Comparison of ENCODE assay signal across 24 cellular contexts in the genomic region with DNA sequence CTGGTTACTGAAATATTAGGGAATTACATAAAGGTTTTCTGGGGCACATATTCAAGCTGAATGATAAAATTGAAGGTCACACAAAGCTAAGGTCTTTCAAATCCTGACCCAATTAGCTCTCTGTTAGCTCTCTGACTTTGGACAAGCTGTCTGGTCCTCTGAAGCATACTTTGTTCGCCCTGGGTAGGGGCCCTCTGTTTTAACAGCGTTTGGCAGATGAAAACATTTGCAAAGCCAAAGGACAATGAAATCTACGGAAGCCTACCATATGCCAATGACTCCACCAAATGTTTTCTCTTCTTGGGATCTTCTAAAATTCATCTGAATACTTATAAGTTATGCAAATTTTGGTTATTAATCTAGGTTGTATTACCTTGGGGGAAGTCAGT. TPM values are rescaled to one million over a fixed set of nuclear protein-coding genes. Genes with fewer than 3 reads are reported as not detected.
A peak's percentile ranks its signal among the peaks of the same experiment; 100 is the strongest.
DNase-seq lines count a peak whose midpoint lies in the region; ATAC-seq, FAIRE-seq and TF ChIP-seq lines count a peak whose summit lies in the region.
"Had no signal": no experiment of that assay in that cellular context is flagged by ENCODE, and none has a peak within 500 bp of the region (broad histone marks: within the 10 kb centered on the region; RNA-seq: fewer than 3 reads in every experiment).

No MANE protein-coding gene starts in this region.

- no peak overlapping the region for H3K9ac ChIP-seq in HepG2 (ENCODE audit: insufficient read depth, low read depth, low read length)

- H4K20me1 ChIP-seq in HepG2 (ENCODE audit: insufficient read depth, low read length): no peaks in the 10 kb centered on the region

- CTCF ChIA-PET in HepG2 (lab: Yijun Ruan, JAX; ENCODE audit: low intra/inter-chr PET ratio, low total read pairs): no interaction called here

- no peaks in the 10 kb centered on the region for H3K9me3 Mint-ChIP-seq in T-helper 2 cell treated with Interferon-gamma antibody and Interleukin-4, amounts not matched to agents 5 μg/mL and 100 μg/mL, for 36 hours
- H3K9me3 Mint-ChIP-seq: activated CD4-positive, alpha-beta memory T cell treated with anti-CD3 and anti-CD28 coated beads, Interleukin-2, amount 10 ng/mL, durations not matched to agents 7 days and 5 days; activated naive CD8-positive, alpha-beta T cell treated with anti-CD3 and anti-CD28 coated beads, Interleukin-2, amount 10 ng/mL, durations not matched to agents 7 days and 5 days; activated T-cell treated with anti-CD3 and anti-CD28 coated beads, Interleukin-2, amount 50 U/mL, for 4 hours; CD8-positive, alpha-beta T cell; WTC11 had no signal

- DNase-seq in HepG2 (ENCODE audit: low spot score) (no peak), right lobe of liver (no peak), coronary artery (ENCODE audit: low spot score) (no peak), lower lobe of right lung (no peak), COLO829 (ENCODE audit: low spot score) (no peak), DMS79 treated with DMSO at 0.1 percent for 48 hours (lab: John Stamatoyannopoulos, UW) (no peak)
- no peak for DNase-seq in T-helper 2 cell treated with Interferon-gamma antibody and Interleukin-4, amounts not matched to agents 5 μg/mL and 100 μg/mL, for 36 hours (ENCODE audit: low spot score)
- DNase-seq: activated naive CD8-positive, alpha-beta T cell treated with anti-CD3 and anti-CD28 coated beads, Interleukin-2, amount 10 ng/mL, durations not matched to agents 7 days and 5 days; DND-41; effector CD4-positive, alpha-beta T cell; NCI-H1048 had no signal

- no peak for TF ChIP-seq POLR2A in HepG2 (IDR thresholded peaks at IDR 0.05; ENCODE audit: insufficient read depth in 1 of 2, low read depth in 2 of 2, low read length in 2 of 2)
- TF ChIP-seq POLR2A in right lobe of liver (IDR thresholded peaks at IDR 0.05): no peak

- H3K9me3 ChIP-seq in HepG2 (ENCODE audit: low read length): no peaks in the 10 kb centered on the region
- no peaks in the 10 kb centered on the region for H3K9me3 ChIP-seq in right lobe of liver
- no peaks in the 10 kb centered on the region for H3K9me3 ChIP-seq in lower lobe of right lung
- H3K9me3 ChIP-seq: psoas muscle, thyroid gland had no signal

- no peaks in the 10 kb centered on the region for H3K36me3 ChIP-seq in HepG2 (replicated peaks in 1 of 2; ENCODE audit: control insufficient read depth in 1 of 2, insufficient read depth in 2 of 2, low read length in 2 of 2)
- no peaks in the 10 kb centered on the region for H3K36me3 ChIP-seq in right lobe of liver
- no peaks in the 10 kb centered on the region for H3K36me3 ChIP-seq in lower lobe of right lung
- H3K36me3 ChIP-seq: thyroid gland had no signal

- peak overlapping the region in 2 of 3 experiments; percentile 3 to 38; a peak in 1 of 6 replicates for H3K4me3 ChIP-seq in HepG2 (replicated peaks in 1 of 3; ENCODE audit: insufficient read depth in 1 of 3, low read depth in 2 of 3, low read length in 3 of 3)
- H3K4me3 ChIP-seq in right lobe of liver: no peak overlapping the region
- peak overlapping the region; percentile 52 for H3K4me3 ChIP-seq in coronary artery
- H3K4me3 ChIP-seq in lower lobe of right lung: peak overlapping the region; percentile 10
- H3K4me3 ChIP-seq: psoas muscle, thyroid gland had no signal

- H3K27me3 Mint-ChIP-seq in T-helper 2 cell treated with Interferon-gamma antibody and Interleukin-4, amounts not matched to agents 5 μg/mL and 100 μg/mL, for 36 hours (ENCODE audit: low read depth): peaks cover 69% of the 10 kb centered on the region

- peaks cover 8% of the 10 kb centered on the region for H3K4me1 Mint-ChIP-seq in T-helper 2 cell treated with Interferon-gamma antibody and Interleukin-4, amounts not matched to agents 5 μg/mL and 100 μg/mL, for 36 hours (ENCODE audit: low read depth)

- no peak overlapping the region for H3K27ac Mint-ChIP-seq in T-helper 2 cell treated with Interferon-gamma antibody and Interleukin-4, amounts not matched to agents 5 μg/mL and 100 μg/mL, for 36 hours
- H3K27ac Mint-ChIP-seq: activated CD4-positive, alpha-beta memory T cell treated with anti-CD3 and anti-CD28 coated beads, Interleukin-2, amount 10 ng/mL, durations not matched to agents 7 days and 5 days; activated naive CD8-positive, alpha-beta T cell treated with anti-CD3 and anti-CD28 coated beads, Interleukin-2, amount 10 ng/mL, durations not matched to agents 7 days and 5 days; CD8-positive, alpha-beta T cell; WTC11 had no signal

- no peak for TF ChIP-seq EP300 in HepG2 (IDR thresholded peaks at IDR 0.05; ENCODE audit: low read depth in 2 of 2, low read length in 2 of 2)
- TF ChIP-seq EP300 in HepG2 (CRISPR knock-in tag; IDR thresholded peaks at IDR 0.05; ENCODE audit: borderline replicate concordance): no peak

- no peaks in the 10 kb centered on the region for H3K79me2 ChIP-seq in HepG2 (ENCODE audit: insufficient read depth, low read length)

- no peak for FAIRE-seq in HepG2 (lab: Jason Lieb, UNC)
- FAIRE-seq: kidney had no signal

- WGBS in HepG2 (ENCODE audit: low lambda C conversion rate): 28% methylated on average over 3 of the region's 3 CpGs
- 26% methylated on average over 3 of the region's 3 CpGs for WGBS in right lobe of liver (ENCODE audit: insufficient coverage, low coverage, low lambda C conversion rate, missing lambda C conversion rate)

- H3K27me3 ChIP-seq in HepG2 (ENCODE audit: control insufficient read depth in 1 of 2, insufficient read depth in 2 of 2, low read length in 2 of 2) (peaks cover 0 to 35% of the 10 kb centered on the region in 2 experiments; a peak in 4 of 5 replicates), right lobe of liver (no peaks in the 10 kb centered on the region), lower lobe of right lung (ENCODE audit: low read depth) (peaks cover 34% of the 10 kb centered on the region)
- H3K27me3 ChIP-seq: thyroid gland had no signal

- ATAC-seq in HepG2 (peak; percentile 59; the same call in 2 of the 3 replicates), right lobe of liver (no peak), lower lobe of right lung (peak in 1 of 2 donors; percentile 11), GM21786 (IDR thresholded peaks at IDR 0.05; ENCODE audit: unreplicated experiment) (no peak)

- no TSS peak for BruUV-seq in HepG2 (replicated peaks; lab: Mats Ljungman, UMichigan)

- TF ChIP-seq RAD21 in HepG2 (CRISPR knock-in tag; IDR thresholded peaks at IDR 0.05): no peak

- peak overlapping the region; percentile 76; the same call in 1 of the 2 replicates for H3K4me2 ChIP-seq in HepG2 (ENCODE audit: low read depth, low read length)

- H3K4me1 ChIP-seq in HepG2 (ENCODE audit: insufficient read depth, low read length): peaks cover 17% of the 10 kb centered on the region
- peaks cover 0 to 12% (median 0%) of the 10 kb centered on the region in 4 donors for H3K4me1 ChIP-seq in right lobe of liver
- H3K4me1 ChIP-seq in lower lobe of right lung: peaks cover 13% of the 10 kb centered on the region
- H3K4me1 ChIP-seq: psoas muscle, thyroid gland had no signal

- no peak overlapping the region for H2AFZ ChIP-seq in HepG2 (ENCODE audit: low read length)

- in situ Hi-C loops in HepG2 (cut with HindIII; ENCODE audit: extremely low pct_ligation_motif_present, low pct_unique_long_range_greater_than_20kb): no loop called here

- intact Hi-C loops in HepG2 (cut with micrococcal nuclease; ENCODE audit: unreplicated experiment) (no loop called here), right lobe of liver (cut with DNase I) (no loop called here), lower lobe of right lung (cut with DNase I) (no loop called here)

- TF ChIP-seq CTCF in HepG2 (CRISPR knock-in tag; IDR thresholded peaks at IDR 0.05) (no peak), right lobe of liver (IDR thresholded peaks at IDR 0.05) (no peak), coronary artery (IDR thresholded peaks at IDR 0.05) (no peak), lower lobe of right lung (IDR thresholded peaks at IDR 0.05) (no peak)

- no peak overlapping the region for H3K27ac ChIP-seq in HepG2 (ENCODE audit: extremely low read length, insufficient read depth, low read length)
- no peak overlapping the region for H3K27ac ChIP-seq in right lobe of liver
- peak overlapping the region; percentile 12 to 33 for H3K27ac ChIP-seq in coronary artery
- peak overlapping the region; percentile 42 for H3K27ac ChIP-seq in lower lobe of right lung
- H3K27ac ChIP-seq: psoas muscle, thyroid gland had no signal

- no peaks in the 10 kb centered on the region for H3K36me3 Mint-ChIP-seq in T-helper 2 cell treated with Interferon-gamma antibody and Interleukin-4, amounts not matched to agents 5 μg/mL and 100 μg/mL, for 36 hours (ENCODE audit: low read depth)
- H3K36me3 Mint-ChIP-seq: activated naive CD8-positive, alpha-beta T cell treated with anti-CD3 and anti-CD28 coated beads, Interleukin-2, amount 10 ng/mL, durations not matched to agents 7 days and 5 days; CD8-positive, alpha-beta T cell; WTC11 had no signal

- POLR2A ChIA-PET in HepG2 (lab: Yijun Ruan, JAX): no interaction called here

- no peak overlapping the region for H3K4me3 Mint-ChIP-seq in T-helper 2 cell treated with Interferon-gamma antibody and Interleukin-4, amounts not matched to agents 5 μg/mL and 100 μg/mL, for 36 hours
- H3K4me3 Mint-ChIP-seq: activated CD4-positive, alpha-beta memory T cell treated with anti-CD3 and anti-CD28 coated beads, Interleukin-2, amount 10 ng/mL, durations not matched to agents 7 days and 5 days; activated T-cell treated with anti-CD3 and anti-CD28 coated beads, Interleukin-2, amount 50 U/mL, for 4 hours; CD8-positive, alpha-beta T cell; WTC11 had no signal

RNA-seq across cellular contexts. Expression of gene GJA3, which starts 14.5 kb away (rescaled TPM):
- total RNA-seq in HepG2 (2016; rRNA removed; fragmentation: Illumina TruSeq; extraction: Trizol): 0.03 and 0.04 TPM in 2 replicates
- total RNA-seq in HepG2 (2016; cell fraction: cytosol; rRNA removed; fragmentation: Illumina TruSeq; extraction: Trizol; ENCODE audit: low read depth): under 0.01 TPM in 1 of 2 replicates, not detected in the other
- total RNA-seq in HepG2 (2016; cell fraction: insoluble cytoplasmic fraction; rRNA removed; fragmentation: Illumina TruSeq; extraction: Trizol): not detected in 2 replicates
- total RNA-seq in HepG2 (2016; cell fraction: membrane; rRNA removed; fragmentation: Illumina TruSeq; extraction: Trizol): not detected in 2 replicates
- total RNA-seq in HepG2 (2016; cell fraction: nucleus; rRNA removed; fragmentation: Illumina TruSeq; extraction: Trizol): not detected in 2 replicates
- 0.01 and 0.04 TPM in 2 replicates for polyA plus RNA-seq in HepG2 (2011; rRNA removed)
- 0.01 TPM in 1 of 2 replicates, not detected in the other for polyA plus RNA-seq in HepG2 (2011; cell fraction: cytosol; rRNA removed)
- not detected in 2 replicates for polyA plus RNA-seq in HepG2 (2011; cell fraction: nucleus; rRNA removed)
- polyA plus RNA-seq in HepG2 (2012): 0.04 TPM in 1 of 2 replicates, not detected in the other
- not detected in 2 replicates for polyA plus RNA-seq in HepG2 (2016; cell fraction: cytosol; fragmentation: Illumina TruSeq; extraction: Trizol; ENCODE audit: low read depth)
- not detected in 2 replicates for polyA plus RNA-seq in HepG2 (2016; cell fraction: insoluble cytoplasmic fraction; fragmentation: Illumina TruSeq; extraction: Trizol; ENCODE audit: low read depth)
- not detected in 2 replicates for polyA plus RNA-seq in HepG2 (2016; cell fraction: membrane; fragmentation: Illumina TruSeq; extraction: Trizol; ENCODE audit: low read depth)
- not detected in 2 replicates for polyA plus RNA-seq in HepG2 (2016; cell fraction: nucleus; fragmentation: Illumina TruSeq; extraction: Trizol; ENCODE audit: insufficient read depth, low read depth)
- 0.02 TPM in 1 of 2 replicates, not detected in the other for polyA minus RNA-seq in HepG2 (2011; rRNA and poly(A)+ RNA removed; ENCODE audit: low replicate concordance)
- 0.10 TPM in 1 of 2 replicates, not detected in the other for polyA minus RNA-seq in HepG2 (2011; cell fraction: cytosol; rRNA and poly(A)+ RNA removed)
- polyA minus RNA-seq in HepG2 (2011; cell fraction: nucleus; rRNA and poly(A)+ RNA removed): not detected in 2 replicates
- under 1 TPM in 1 of 6 experiments, not detected in 5; 0.11 TPM for total RNA-seq in right lobe of liver
- not detected for total RNA-seq in lower lobe of right lung
- polyA plus RNA-seq: neural cell had no signal

RNA-seq across cellular contexts. Expression of gene GJB2, which starts 17.3 kb away (rescaled TPM):
- total RNA-seq in HepG2 (2016; rRNA removed; fragmentation: Illumina TruSeq; extraction: Trizol): 0.18 TPM in 1 of 2 replicates, not detected in the other
- total RNA-seq in HepG2 (2016; cell fraction: cytosol; rRNA removed; fragmentation: Illumina TruSeq; extraction: Trizol; ENCODE audit: low read depth): not detected in 2 replicates
- total RNA-seq in HepG2 (2016; cell fraction: insoluble cytoplasmic fraction; rRNA removed; fragmentation: Illumina TruSeq; extraction: Trizol): 0.19 TPM in 1 of 2 replicates, not detected in the other
- 0.07 TPM in 1 of 2 replicates, not detected in the other for total RNA-seq in HepG2 (2016; cell fraction: membrane; rRNA removed; fragmentation: Illumina TruSeq; extraction: Trizol)
- total RNA-seq in HepG2 (2016; cell fraction: nucleus; rRNA removed; fragmentation: Illumina TruSeq; extraction: Trizol): 0.16 TPM in 1 of 2 replicates, not detected in the other
- polyA plus RNA-seq in HepG2 (2011; rRNA removed): 0.08 and 0.15 TPM in 2 replicates
- polyA plus RNA-seq in HepG2 (2011; cell fraction: cytosol; rRNA removed): 0.09 and 0.15 TPM in 2 replicates
- not detected in 2 replicates for polyA plus RNA-seq in HepG2 (2011; cell fraction: nucleus; rRNA removed)
- 0.08 and 0.20 TPM in 2 replicates for polyA plus RNA-seq in HepG2 (2012)
- polyA plus RNA-seq in HepG2 (2016; cell fraction: cytosol; fragmentation: Illumina TruSeq; extraction: Trizol; ENCODE audit: low read depth): 0.09 TPM in 1 of 2 replicates, not detected in the other
- 0.13 and 0.16 TPM in 2 replicates for polyA plus RNA-seq in HepG2 (2016; cell fraction: insoluble cytoplasmic fraction; fragmentation: Illumina TruSeq; extraction: Trizol; ENCODE audit: low read depth)
- polyA plus RNA-seq in HepG2 (2016; cell fraction: membrane; fragmentation: Illumina TruSeq; extraction: Trizol; ENCODE audit: low read depth): 0.12 and 0.13 TPM in 2 replicates
- 0.21 and 0.39 TPM in 2 replicates for polyA plus RNA-seq in HepG2 (2016; cell fraction: nucleus; fragmentation: Illumina TruSeq; extraction: Trizol; ENCODE audit: insufficient read depth, low read depth)
- 0.14 and 0.44 TPM in 2 replicates for polyA minus RNA-seq in HepG2 (2011; rRNA and poly(A)+ RNA removed; ENCODE audit: low replicate concordance)
- polyA minus RNA-seq in HepG2 (2011; cell fraction: cytosol; rRNA and poly(A)+ RNA removed): not detected in 2 replicates
- polyA minus RNA-seq in HepG2 (2011; cell fraction: nucleus; rRNA and poly(A)+ RNA removed): not detected in 2 replicates
- 10 to 100 TPM; 21.8 to 40.0 (median 30.0) TPM for total RNA-seq in right lobe of liver
- 0.77 TPM for total RNA-seq in lower lobe of right lung
- total RNA-seq: A673; CD8-positive, alpha-beta T cell had no signal
- polyA plus RNA-seq: neural cell had no signal

RNA-seq across cellular contexts. Expression of gene GJB6, which starts 56.7 kb away (rescaled TPM):
- not detected in 2 replicates for total RNA-seq in HepG2 (2016; rRNA removed; fragmentation: Illumina TruSeq; extraction: Trizol)
- not detected in 2 replicates for total RNA-seq in HepG2 (2016; cell fraction: cytosol; rRNA removed; fragmentation: Illumina TruSeq; extraction: Trizol; ENCODE audit: low read depth)
- total RNA-seq in HepG2 (2016; cell fraction: insoluble cytoplasmic fraction; rRNA removed; fragmentation: Illumina TruSeq; extraction: Trizol): not detected in 2 replicates
- not detected in 2 replicates for total RNA-seq in HepG2 (2016; cell fraction: membrane; rRNA removed; fragmentation: Illumina TruSeq; extraction: Trizol)
- not detected in 2 replicates for total RNA-seq in HepG2 (2016; cell fraction: nucleus; rRNA removed; fragmentation: Illumina TruSeq; extraction: Trizol)
- polyA plus RNA-seq in HepG2 (2011; rRNA removed): not detected in 2 replicates
- polyA plus RNA-seq in HepG2 (2011; cell fraction: cytosol; rRNA removed): not detected in 2 replicates
- not detected in 2 replicates for polyA plus RNA-seq in HepG2 (2011; cell fraction: nucleus; rRNA removed)
- polyA plus RNA-seq in HepG2 (2012): not detected in 2 replicates
- not detected in 2 replicates for polyA plus RNA-seq in HepG2 (2016; cell fraction: cytosol; fragmentation: Illumina TruSeq; extraction: Trizol; ENCODE audit: low read depth)
- polyA plus RNA-seq in HepG2 (2016; cell fraction: insoluble cytoplasmic fraction; fragmentation: Illumina TruSeq; extraction: Trizol; ENCODE audit: low read depth): not detected in 2 replicates
- polyA plus RNA-seq in HepG2 (2016; cell fraction: membrane; fragmentation: Illumina TruSeq; extraction: Trizol; ENCODE audit: low read depth): not detected in 2 replicates
- polyA plus RNA-seq in HepG2 (2016; cell fraction: nucleus; fragmentation: Illumina TruSeq; extraction: Trizol; ENCODE audit: insufficient read depth, low read depth): not detected in 2 replicates
- not detected in 2 replicates for polyA minus RNA-seq in HepG2 (2011; rRNA and poly(A)+ RNA removed; ENCODE audit: low replicate concordance)
- polyA minus RNA-seq in HepG2 (2011; cell fraction: cytosol; rRNA and poly(A)+ RNA removed): not detected in 2 replicates
- not detected in 2 replicates for polyA minus RNA-seq in HepG2 (2011; cell fraction: nucleus; rRNA and poly(A)+ RNA removed)
- not detected for total RNA-seq in right lobe of liver
- total RNA-seq in lower lobe of right lung: not detected
- total RNA-seq: A673, H7, kidney, mesenteric fat pad, psoas muscle, Right ventricle myocardium superior, WTC11 had no signal
- polyA plus RNA-seq: neural cell had no signal

Comparison
In these comparisons a context has a peak if more than half of its experiments do, and no peak if none do; other contexts are left out.
1. H3K4me3 ChIP-seq: peak in HepG2 (2 of 3), coronary artery (single experiment) and lower lobe of right lung (single experiment); none in right lobe of liver (0 of 3).
2. RNA of gene GJB2, which starts 17.3 kb away (total RNA-seq): 21.8 to 40.0 TPM in right lobe of liver; 0.77 TPM in lower lobe of right lung (single experiment) and 0.07 to 0.19 TPM in HepG2; every median in the first group is over 10 times any median in the second.
3. H3K27ac ChIP-seq: peak in coronary artery (2 of 2) and lower lobe of right lung (single experiment); none in HepG2 (single experiment) and right lobe of liver (0 of 3).